ENCODE assay signal across 8 cellular contexts in the genomic region with DNA sequence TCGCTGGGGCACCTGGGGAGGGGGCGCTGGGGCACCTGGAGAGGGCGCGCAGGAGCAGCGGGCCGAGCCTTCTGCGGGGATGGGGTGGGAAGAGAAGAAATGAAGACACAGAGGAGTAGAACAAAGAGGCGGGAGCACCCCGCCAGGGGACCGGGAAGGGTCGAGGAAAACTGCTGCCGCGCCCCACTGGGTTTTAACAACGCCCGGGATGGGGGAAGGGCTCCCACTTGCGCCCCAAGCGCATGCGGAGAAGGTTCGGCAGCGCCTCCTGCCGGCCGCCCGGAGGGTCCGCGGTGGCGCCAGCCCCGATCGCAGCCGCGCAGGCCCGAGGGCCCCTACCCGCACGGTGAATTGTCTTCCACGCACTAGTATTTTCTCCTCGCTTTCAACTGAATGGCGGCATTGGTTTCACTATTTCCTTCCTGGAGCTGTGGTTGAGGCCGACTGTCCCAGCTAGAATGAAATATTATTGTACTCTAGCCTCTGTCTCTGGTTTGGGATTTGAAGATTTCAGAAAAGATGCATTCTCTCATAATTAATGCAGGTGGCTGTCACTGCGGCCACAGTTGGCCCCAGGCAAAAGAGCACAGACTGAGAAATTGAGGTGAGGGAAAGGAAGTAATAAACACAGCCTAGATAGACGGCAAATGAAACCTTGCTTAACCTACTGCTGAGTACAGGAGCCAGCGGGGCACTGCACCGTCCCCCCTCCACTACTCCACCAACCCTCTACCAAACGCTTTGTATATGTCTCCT. TPM values are rescaled to one million over a fixed set of nuclear protein-coding genes. Genes with fewer than 3 reads are reported as not detected.
DNase-seq lines count a peak whose midpoint lies in the region; ATAC-seq and TF ChIP-seq lines count a peak whose summit lies in the region.

No MANE protein-coding gene starts in this region.

- no peak for TF ChIP-seq POLR2A in vagina (IDR thresholded peaks at IDR 0.05)

- intact Hi-C loops in vagina (cut with DNase I), result loop anchor here (10.0 kb wide), 1 partner anchor 206 kb away; a partner anchor contains a TSS

- no peaks in the 10 kb centered on the region for H3K27me3 ChIP-seq in vagina

- peaks cover 34% of the 10 kb centered on the region for H3K4me1 ChIP-seq in vagina

- peak; percentile 57 for DNase-seq in AG10803 (ENCODE audit: low read depth)
- DNase-seq in T follicular helper cell (ENCODE audit: low read depth), result peak; percentile 76
- DNase-seq in anterior cingulate cortex (lab: John Stamatoyannopoulos, UW), result peak in 52 of 58 donors; percentile 13 to 83 (median 59)
- DNase-seq in hepatic stellate cell (ENCODE audit: low spot score), result peak; percentile 59
- DNase-seq in renal cortical epithelial cell (ENCODE audit: low read depth), result peak; percentile 29
- peak in 1 of 2 donors; percentile 74 for DNase-seq in vagina (ENCODE audit: extremely low spot score in 2 of 2)

- H3K36me3 ChIP-seq in vagina, result no peaks in the 10 kb centered on the region

- TF ChIP-seq CTCF in AG10803 (conservative IDR thresholded peaks at IDR 0.05; ENCODE audit: low read length) (peak; percentile 56), vagina (IDR thresholded peaks at IDR 0.05) (peak; percentile 69 to 85 (median 82))

- no peaks in the 10 kb centered on the region for H3K9me3 ChIP-seq in vagina

- peak; percentile 84 for ATAC-seq in GM19043 (IDR thresholded peaks at IDR 0.05; ENCODE audit: low read depth, unreplicated experiment)
- ATAC-seq in HG03442 (IDR thresholded peaks at IDR 0.05; ENCODE audit: unreplicated experiment), result peak; percentile 91

- peak overlapping the region; percentile 72 for H3K27ac ChIP-seq in vagina

- H3K4me3 ChIP-seq in AG10803 (ENCODE audit: low read length) (peak overlapping the region; percentile 60), vagina (peak overlapping the region; percentile 62 to 64)

RNA-seq across cellular contexts. Expression of a gene that starts 57.3 kb away (rescaled TPM):
- 6.9 and 11.1 TPM in 2 replicates for total RNA-seq in renal cortical epithelial cell
- 4.4 TPM for total RNA-seq in vagina
